In the genomic region with DNA sequence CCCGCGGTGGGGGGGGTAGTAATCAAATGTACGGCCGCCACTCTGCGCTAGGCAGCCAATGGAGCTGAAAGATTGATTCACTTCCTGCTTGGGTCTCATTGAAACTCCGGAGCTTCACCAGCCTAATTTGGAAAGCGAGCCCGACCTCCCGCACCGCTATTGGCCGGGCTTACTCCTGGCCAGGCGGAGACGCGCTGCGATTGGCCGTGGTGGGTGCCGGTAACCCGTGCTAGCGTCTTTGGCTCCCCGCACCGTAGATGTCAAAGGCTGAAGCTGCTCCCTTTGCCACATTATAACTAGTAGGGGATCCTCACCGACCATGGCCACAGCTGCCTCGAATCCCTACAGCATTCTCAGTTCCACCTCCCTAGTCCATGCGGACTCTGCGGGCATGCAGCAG, we compare ENCODE assay signal across 13 cellular contexts. TPM values are rescaled to one million over a fixed set of nuclear protein-coding genes. Genes with fewer than 3 reads are reported as not detected.
DNase-seq lines count a peak whose midpoint lies in the region; ATAC-seq lines count a peak whose summit lies in the region.
"Had no signal": no experiment of that assay in that cellular context is flagged by ENCODE, and none has a peak within 500 bp of the region (broad histone marks: within the 10 kb centered on the region; RNA-seq: fewer than 3 reads in every experiment).

Gene POU3F4 (plus strand): TSS at position 285 of the 400 bp plus-strand sequence. CDS start 35 bp downstream, at position 320.

- H3K27me3 Mint-ChIP-seq in activated T-helper 17 cell treated with anti-CD3 and anti-CD28 coated beads, Interleukin-2, amount 50 U/mL, for 72 hours = peaks cover 45% of the 10 kb centered on the region
- peaks cover 56% of the 10 kb centered on the region for H3K27me3 Mint-ChIP-seq in activated CD4-positive, alpha-beta memory T cell treated with anti-CD3 and anti-CD28 coated beads for 36 hours

- H3K36me3 Mint-ChIP-seq in activated T-helper 17 cell treated with anti-CD3 and anti-CD28 coated beads, Interleukin-2, amount 50 U/mL, for 72 hours (ENCODE audit: low read depth) = peaks cover 6% of the 10 kb centered on the region
- peaks cover 2% of the 10 kb centered on the region for H3K36me3 Mint-ChIP-seq in activated CD4-positive, alpha-beta memory T cell treated with anti-CD3 and anti-CD28 coated beads for 36 hours

- no peak within 1 kb of the TSS for H3K27ac Mint-ChIP-seq in activated T-helper 17 cell treated with anti-CD3 and anti-CD28 coated beads, Interleukin-2, amount 50 U/mL, for 72 hours
- no peak within 1 kb of the TSS for H3K27ac Mint-ChIP-seq in activated CD4-positive, alpha-beta memory T cell treated with anti-CD3 and anti-CD28 coated beads for 36 hours

- peaks cover 4% of the 10 kb centered on the region for H3K4me1 Mint-ChIP-seq in activated T-helper 17 cell treated with anti-CD3 and anti-CD28 coated beads, Interleukin-2, amount 50 U/mL, for 72 hours
- peaks cover 4% of the 10 kb centered on the region for H3K4me1 Mint-ChIP-seq in activated CD4-positive, alpha-beta memory T cell treated with anti-CD3 and anti-CD28 coated beads for 36 hours (ENCODE audit: low read depth)

- ATAC-seq in GM18907 (IDR thresholded peaks at IDR 0.05; ENCODE audit: unreplicated experiment) (peak; percentile 78), HG03175 (IDR thresholded peaks at IDR 0.05; ENCODE audit: unreplicated experiment) (no peak)
- no peak for ATAC-seq in activated T-helper 17 cell treated with anti-CD3 and anti-CD28 coated beads, Interleukin-2, amount 50 U/mL, for 72 hours (replicated peaks)
- ATAC-seq: naive thymus-derived CD4-positive, alpha-beta T cell had no signal

- intact Hi-C loops in head of caudate nucleus (cut with DNase I) = no loop called here
- intact Hi-C loops in posterior cingulate gyrus (cut with DNase I) = no loop called here
- intact Hi-C loops in activated CD4-positive, alpha-beta memory T cell treated with anti-CD3 and anti-CD28 coated beads for 36 hours (cut with micrococcal nuclease) = no loop called here

- POLR2A ChIA-PET in activated CD4-positive, alpha-beta memory T cell treated with anti-CD3 and anti-CD28 coated beads for 36 hours (lab: Charles Lee) = no interaction called here

- no peak within 1 kb of the TSS for H3K4me3 Mint-ChIP-seq in activated T-helper 17 cell treated with anti-CD3 and anti-CD28 coated beads, Interleukin-2, amount 50 U/mL, for 72 hours
- H3K4me3 Mint-ChIP-seq in activated CD4-positive, alpha-beta memory T cell treated with anti-CD3 and anti-CD28 coated beads for 36 hours = no peak within 1 kb of the TSS

- DNase-seq in NCI-H748 treated with DMSO at 0.1 percent for 48 hours (lab: John Stamatoyannopoulos, UW) = peak; percentile 2
- peak; percentile 59 to 93 (median 81) for DNase-seq in head of caudate nucleus
- DNase-seq in posterior cingulate gyrus = peak; percentile 32 to 88 (median 54)
- no peak for DNase-seq in activated CD4-positive, alpha-beta memory T cell treated with anti-CD3 and anti-CD28 coated beads for 36 hours
- no peak for DNase-seq in T-helper 9 cell
- DNase-seq: activated CD4-positive, alpha-beta T cell treated with anti-CD3 and anti-CD28 coated beads, Interleukin-2, amount 50 U/mL, for 4 hours; naive thymus-derived CD4-positive, alpha-beta T cell; NCI-H2081; SJCRH30 had no signal

- peaks cover 7% of the 10 kb centered on the region for H3K9me3 Mint-ChIP-seq in activated T-helper 17 cell treated with anti-CD3 and anti-CD28 coated beads, Interleukin-2, amount 50 U/mL, for 72 hours
- H3K9me3 Mint-ChIP-seq in activated CD4-positive, alpha-beta memory T cell treated with anti-CD3 and anti-CD28 coated beads for 36 hours = no peaks in the 10 kb centered on the region

- CTCF ChIA-PET in activated CD4-positive, alpha-beta memory T cell treated with anti-CD3 and anti-CD28 coated beads for 36 hours (lab: Charles Lee) = no interaction called here

RNA-seq across cellular contexts. Expression of gene POU3F4, which starts in this region (rescaled TPM):
- total RNA-seq in activated T-helper 17 cell treated with anti-CD3 and anti-CD28 coated beads, Interleukin-2, amount 50 U/mL, for 72 hours = not detected
- total RNA-seq in activated CD4-positive, alpha-beta memory T cell treated with anti-CD3 and anti-CD28 coated beads for 36 hours = not detected
- total RNA-seq: HT-29; naive thymus-derived CD4-positive, alpha-beta T cell; SJCRH30 had no signal

Comparison
In these comparisons a context has a peak if more than half of its experiments do, and no peak if none do; other contexts are left out.
1. DNase-seq: peak in NCI-H748 treated with DMSO at 0.1 percent for 48 hours (single experiment), head of caudate nucleus (42 of 42) and posterior cingulate gyrus (10 of 10); none in activated CD4-positive, alpha-beta memory T cell treated with anti-CD3 and anti-CD28 coated beads for 36 hours (single experiment) and T-helper 9 cell (single experiment).